Comparison of ENCODE assay signal across 1 cellular context in the genomic region with DNA sequence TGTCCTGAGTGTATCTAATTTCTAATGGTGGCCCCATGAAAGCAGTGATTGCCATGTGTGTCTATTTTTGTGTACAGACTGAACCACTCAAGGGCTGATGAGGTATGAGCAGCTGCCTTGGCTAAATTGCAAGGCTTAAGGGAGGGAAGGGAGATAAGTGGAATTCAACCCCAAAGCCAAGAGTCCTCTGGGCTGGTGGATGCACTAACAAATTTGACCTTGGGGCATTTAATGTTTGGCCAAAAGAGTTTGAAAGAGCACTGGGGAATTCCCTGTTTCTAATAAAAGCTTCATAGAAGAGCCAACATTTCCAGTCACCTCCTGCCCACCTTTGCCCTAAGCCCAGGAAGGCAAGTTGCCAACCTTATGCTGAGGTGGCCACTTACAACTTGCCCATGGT.
TF ChIP-seq lines count a peak whose summit lies in the region.

No MANE protein-coding gene starts in this region.

TF ChIP-seq in GM12878, 131 proteins besides CTCF, POLR2A, EP300 and RAD21:
- TF ChIP-seq, protein P1, sequence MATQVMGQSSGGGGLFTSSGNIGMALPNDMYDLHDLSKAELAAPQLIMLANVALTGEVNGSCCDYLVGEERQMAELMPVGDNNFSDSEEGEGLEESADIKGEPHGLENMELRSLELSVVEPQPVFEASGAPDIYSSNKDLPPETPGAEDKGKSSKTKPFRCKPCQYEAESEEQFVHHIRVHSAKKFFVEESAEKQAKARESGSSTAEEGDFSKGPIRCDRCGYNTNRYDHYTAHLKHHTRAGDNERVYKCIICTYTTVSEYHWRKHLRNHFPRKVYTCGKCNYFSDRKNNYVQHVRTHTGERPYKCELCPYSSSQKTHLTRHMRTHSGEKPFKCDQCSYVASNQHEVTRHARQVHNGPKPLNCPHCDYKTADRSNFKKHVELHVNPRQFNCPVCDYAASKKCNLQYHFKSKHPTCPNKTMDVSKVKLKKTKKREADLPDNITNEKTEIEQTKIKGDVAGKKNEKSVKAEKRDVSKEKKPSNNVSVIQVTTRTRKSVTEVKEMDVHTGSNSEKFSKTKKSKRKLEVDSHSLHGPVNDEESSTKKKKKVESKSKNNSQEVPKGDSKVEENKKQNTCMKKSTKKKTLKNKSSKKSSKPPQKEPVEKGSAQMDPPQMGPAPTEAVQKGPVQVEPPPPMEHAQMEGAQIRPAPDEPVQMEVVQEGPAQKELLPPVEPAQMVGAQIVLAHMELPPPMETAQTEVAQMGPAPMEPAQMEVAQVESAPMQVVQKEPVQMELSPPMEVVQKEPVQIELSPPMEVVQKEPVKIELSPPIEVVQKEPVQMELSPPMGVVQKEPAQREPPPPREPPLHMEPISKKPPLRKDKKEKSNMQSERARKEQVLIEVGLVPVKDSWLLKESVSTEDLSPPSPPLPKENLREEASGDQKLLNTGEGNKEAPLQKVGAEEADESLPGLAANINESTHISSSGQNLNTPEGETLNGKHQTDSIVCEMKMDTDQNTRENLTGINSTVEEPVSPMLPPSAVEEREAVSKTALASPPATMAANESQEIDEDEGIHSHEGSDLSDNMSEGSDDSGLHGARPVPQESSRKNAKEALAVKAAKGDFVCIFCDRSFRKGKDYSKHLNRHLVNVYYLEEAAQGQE (IDR thresholded peaks at IDR 0.05; ENCODE audit: low read depth, low read length), result no peak
- TF ChIP-seq RCOR1 (conservative IDR thresholded peaks at IDR 0.05; ENCODE audit: low read depth, low read length) (no peak), YY1 (IDR thresholded peaks at IDR 0.05; ENCODE audit: low read depth, low read length) (no peak), IKZF2 (IDR thresholded peaks at IDR 0.05) (no peak), YBX1 (IDR thresholded peaks at IDR 0.05) (no peak), FOS (IDR thresholded peaks at IDR 0.05; ENCODE audit: borderline replicate concordance, extremely low read depth, insufficient read length) (no peak), GABPA (IDR thresholded peaks at IDR 0.05; ENCODE audit: low read depth) (no peak)
